Comparison of ENCODE assay signal across 2 cellular contexts in the genomic region with DNA sequence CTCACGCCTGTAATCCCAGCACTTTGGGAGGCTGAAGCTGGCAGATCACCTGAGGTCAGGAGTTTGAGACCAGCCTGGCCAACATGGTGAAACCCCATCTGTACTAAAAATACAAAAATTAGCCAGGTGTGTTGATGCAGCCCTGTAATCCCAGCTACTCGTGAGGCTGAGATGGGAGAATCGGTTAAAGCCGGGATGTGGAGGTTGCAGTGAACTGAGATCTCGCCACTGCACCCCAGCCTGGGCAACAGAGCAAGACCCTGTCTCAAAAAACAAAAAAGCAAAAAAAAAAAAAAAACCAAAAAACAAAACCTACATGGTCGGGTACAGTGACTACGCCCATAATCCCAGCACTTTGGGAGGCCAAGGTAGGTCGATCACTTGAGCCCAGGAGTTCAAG.
TF ChIP-seq lines count a peak whose summit lies in the region.

No MANE protein-coding gene starts in this region.

TF ChIP-seq in HEK293, 187 proteins besides CTCF, POLR2A, EP300 and RAD21:
- peak; percentile 74 for TF ChIP-seq ZNF121 (tag by site-specific recombination; IDR thresholded peaks at IDR 0.05)

TF ChIP-seq in WTC11, 78 proteins besides CTCF, POLR2A, EP300 and RAD21:
- TF ChIP-seq ZNF121 (CRISPR knock-in tag; IDR thresholded peaks at IDR 0.05): peak; percentile 73
